24 cellular contexts compared by ENCODE assay signal in genomic region chr2:172193331-172194089, GRCh38.
"Had no signal": no experiment of that assay in that cellular context is flagged by ENCODE, and none has a peak within 500 bp of the region (broad histone marks: within the 10 kb centered on the region; RNA-seq: fewer than 3 reads in every experiment).

No MANE protein-coding gene starts in this region.

- H3K9ac ChIP-seq: neural progenitor cell, parathyroid adenoma had no signal

- ATAC-seq: gastroesophageal sphincter; heart left ventricle; left lobe of liver; naive thymus-derived CD4-positive, alpha-beta T cell; sciatic nerve; stimulated activated naive CD8-positive, alpha-beta T cell treated with anti-CD3 and anti-CD28 coated beads, Interleukin-15, amount 100 ng/mL, for 72 hours; upper lobe of right lung had no signal

- H3K4me2 ChIP-seq: hepatocyte, neural progenitor cell, smooth muscle cell had no signal

- H3K4me3 ChIP-seq: gastroesophageal sphincter, heart left ventricle, hepatocyte, neural progenitor cell, smooth muscle cell, suprapubic skin, transverse colon, upper lobe of right lung, uterus had no signal

- H3K36me3 ChIP-seq: gastroesophageal sphincter, heart left ventricle, suprapubic skin, transverse colon, upper lobe of right lung, uterus had no signal

- H3K79me2 ChIP-seq: hepatocyte, parathyroid adenoma had no signal

- H2AFZ ChIP-seq: hepatocyte, neural progenitor cell, parathyroid adenoma had no signal

- H3K4me1 ChIP-seq: gastroesophageal sphincter, neural progenitor cell, parathyroid adenoma, upper lobe of right lung, uterus had no signal

- H3K27ac ChIP-seq: gastroesophageal sphincter, heart left ventricle, hepatocyte, neural progenitor cell, parathyroid adenoma, suprapubic skin, transverse colon, upper lobe of right lung, uterus had no signal

- H3K27me3 ChIP-seq: heart left ventricle, hepatocyte, neural progenitor cell, suprapubic skin, transverse colon, upper lobe of right lung, uterus had no signal

- DNase-seq: cortex of kidney; effector CD4-positive, alpha-beta T cell; heart left ventricle; kidney; mesenchymal stem cell; midbrain; naive thymus-derived CD4-positive, alpha-beta T cell; stimulated activated CD4-positive, alpha-beta T cell treated with anti-CD3 and anti-CD28 coated beads, Interleukin-12 subunit alpha, Interleukin-12 subunit beta, amount 100 ng/mL, for 4 hours; stimulated activated CD4-positive, alpha-beta T cell treated with anti-CD3 and anti-CD28 coated beads, Interleukin-1b, Interleukin-23, amount 100 ng/mL, for 48 hours; stimulated activated CD4-positive, alpha-beta T cell treated with anti-CD3 and anti-CD28 coated beads, Interleukin-4, amount 100 ng/mL, for 1 hour; stimulated activated CD8-positive, alpha-beta memory T cell treated with anti-CD3 and anti-CD28 coated beads, Interleukin-4, amount 100 ng/mL, for 48 hours; stimulated activated naive CD4-positive, alpha-beta T cell; stimulated activated naive CD8-positive, alpha-beta T cell treated with anti-CD3 and anti-CD28 coated beads, Interleukin-15, amount 100 ng/mL, for 72 hours; transverse colon; upper lobe of right lung; uterus had no signal
